ENCODE assay signal across 4 cellular contexts in genomic region chr7:114598946-114599345, GRCh38.
"Had no signal": no experiment of that assay in that cellular context is flagged by ENCODE, and none has a peak within 500 bp of the region (broad histone marks: within the 10 kb centered on the region; RNA-seq: fewer than 3 reads in every experiment).

No MANE protein-coding gene starts in this region.

- H3K9me3 Mint-ChIP-seq: GM23338, H9 had no signal

- DNase-seq: H9, HCEC 1CT, IMR-90 had no signal

- H3K4me1 Mint-ChIP-seq: GM23338, H9 had no signal

- H3K4me3 ChIP-seq: GM23338 had no signal

- ATAC-seq: GM23338 had no signal

- H3K4me3 Mint-ChIP-seq: GM23338, H9 had no signal

- H3K27ac Mint-ChIP-seq: GM23338, H9 had no signal
